Comparison of ENCODE assay signal across 32 cellular contexts in genomic region chr2:49836017-49836416, GRCh38.
"Had no signal": no experiment of that assay in that cellular context is flagged by ENCODE, and none has a peak within 500 bp of the region (broad histone marks: within the 10 kb centered on the region; RNA-seq: fewer than 3 reads in every experiment).

No MANE protein-coding gene starts in this region.

- H3K4me3 ChIP-seq: adrenal gland, body of pancreas, breast epithelium had no signal

- H3K36me3 ChIP-seq: adrenal gland, brain microvascular endothelial cell, breast epithelium had no signal

- H3K9me3 ChIP-seq: adrenal gland, body of pancreas, breast epithelium had no signal

- H3K4me1 ChIP-seq: adrenal gland, body of pancreas, breast epithelium had no signal

- DNase-seq: activated B cell treated with CpG ODN at 0.5 μM for 24 hours; activated CD4-positive, alpha-beta memory T cell treated with anti-CD3 and anti-CD28 coated beads for 36 hours; activated CD4-positive, alpha-beta T cell treated with anti-CD3 and anti-CD28 coated beads for 4 hours; activated CD4-positive, alpha-beta T cell treated with anti-CD3 and anti-CD28 coated beads, Interleukin-2, amount 10 ng/mL, durations not matched to agents 24 days and 14 days; activated CD4-positive, alpha-beta T cell treated with anti-CD3 and anti-CD28 coated beads, Interleukin-2, amount 50 U/mL, for 1 hour; activated CD4-positive, alpha-beta T cell treated with anti-CD3 and anti-CD28 coated beads, Interleukin-2, amount 50 U/mL, for 4 hours; activated CD4-positive, CD25-positive, alpha-beta regulatory T cell treated with anti-CD3 and anti-CD28 coated beads, Interleukin-2, amount 50 U/mL, for 72 hours; activated CD8-positive, alpha-beta memory T cell treated with anti-CD3 and anti-CD28 coated beads, Interleukin-2, amount 50 U/mL, for 4 hours; activated CD8-positive, alpha-beta T cell treated with anti-CD3 and anti-CD28 coated beads for 36 hours; activated effector memory CD4-positive, alpha-beta T cell treated with anti-CD3 and anti-CD28 coated beads, Interleukin-2, amount 50 U/mL, for 16 hours; activated gamma-delta T cell treated with Interleukin-2 at 50 U/mL for 16 hours; activated naive CD4-positive, alpha-beta T cell; activated naive CD4-positive, alpha-beta T cell treated with anti-CD3 and anti-CD28 coated beads for 36 hours; activated naive CD4-positive, alpha-beta T cell treated with anti-CD3 and anti-CD28 coated beads, Interleukin-2, amount 50 U/mL, for 16 hours; activated naive CD8-positive, alpha-beta T cell treated with anti-CD3 and anti-CD28 coated beads for 36 hours; activated T-cell treated with anti-CD3 and anti-CD28 coated beads for 4 hours; activated T-cell treated with anti-CD3 and anti-CD28 coated beads, Interleukin-2, amount 50 U/mL, for 1 hour; activated T-cell treated with anti-CD3 and anti-CD28 coated beads, Interleukin-2, amount 50 U/mL, for 4 hours; activated T-cell treated with anti-CD3 and anti-CD28 coated beads, Interleukin-2, amount 50 U/mL, for 72 hours; adrenal gland; amniotic stem cell; aorta; body of pancreas; brain microvascular endothelial cell; caudate nucleus; cerebellar nuclear complex; T-helper 2 cell; T-helper 9 cell had no signal

- H3K27ac ChIP-seq: adrenal gland, body of pancreas, brain microvascular endothelial cell, breast epithelium, VCaP had no signal

- H3K27me3 ChIP-seq: adrenal gland, body of pancreas, brain microvascular endothelial cell, breast epithelium had no signal

- ATAC-seq: activated CD8-positive, alpha-beta T cell treated with anti-CD3 and anti-CD28 coated beads for 36 hours; activated naive CD4-positive, alpha-beta T cell treated with anti-CD3 and anti-CD28 coated beads, Interleukin-2, amount 50 U/mL, for 72 hours; activated T-cell treated with anti-CD3 and anti-CD28 coated beads, Interleukin-2, amount 50 U/mL, for 4 hours; activated T-cell treated with anti-CD3 and anti-CD28 coated beads, Interleukin-2, amount 50 U/mL, for 72 hours; activated T-helper 17 cell treated with anti-CD3 and anti-CD28 coated beads, Interleukin-2, amount 50 U/mL, for 72 hours; body of pancreas had no signal
